9 cellular contexts compared by ENCODE assay signal in the genomic region with DNA sequence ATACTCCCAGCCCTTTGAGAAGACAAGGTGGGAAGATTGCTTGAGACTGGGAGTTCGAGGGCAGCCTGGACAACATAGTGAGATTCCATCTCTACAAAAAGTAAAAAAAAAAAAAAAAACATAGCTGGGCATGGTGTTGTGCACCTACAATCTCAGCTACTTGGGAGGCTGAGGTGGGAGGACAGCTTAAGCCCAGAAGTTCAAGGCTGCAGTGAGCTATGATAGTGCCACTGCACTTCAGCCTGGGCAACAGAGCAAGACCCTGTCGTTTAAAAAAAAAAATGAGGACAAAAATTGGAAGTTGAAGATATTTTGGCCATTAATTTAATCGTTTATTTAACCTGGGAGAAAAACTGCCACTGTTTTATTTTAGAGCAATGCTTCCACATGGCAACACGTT. TPM values are rescaled to one million over a fixed set of nuclear protein-coding genes. Genes with fewer than 3 reads are reported as not detected.
A peak's percentile ranks its signal among the peaks of the same experiment; 100 is the strongest.
DNase-seq lines count a peak whose midpoint lies in the region; ATAC-seq, FAIRE-seq and TF ChIP-seq lines count a peak whose summit lies in the region.
"Had no signal": no experiment of that assay in that cellular context is flagged by ENCODE, and none has a peak within 500 bp of the region (broad histone marks: within the 10 kb centered on the region; RNA-seq: fewer than 3 reads in every experiment).

No MANE protein-coding gene starts in this region.

- no peak overlapping the region for H3K23ac ChIP-seq in mesendoderm (ENCODE audit: low read length)

- H3K27me3 Mint-ChIP-seq in MCF 10A (ENCODE audit: insufficient read depth, unreplicated experiment): no peaks in the 10 kb centered on the region

- H3K36me3 Mint-ChIP-seq in MCF 10A (ENCODE audit: insufficient read depth, unreplicated experiment): peaks cover 27% of the 10 kb centered on the region

- H3K9me3 Mint-ChIP-seq in MCF 10A (ENCODE audit: unreplicated experiment): no peaks in the 10 kb centered on the region

- no peak for TF ChIP-seq POLR2A in A549 (IDR thresholded peaks at IDR 0.05; ENCODE audit: low read length)

- intact Hi-C loops in MCF 10A (cut with micrococcal nuclease): no loop called here

- H3K4me3 Mint-ChIP-seq in MCF 10A (ENCODE audit: unreplicated experiment): peak overlapping the region; percentile 81

- peaks cover 44% of the 10 kb centered on the region for H3K4me1 Mint-ChIP-seq in MCF 10A (ENCODE audit: insufficient read depth, unreplicated experiment)

- H2BK15ac ChIP-seq in mesendoderm (replicated peaks; ENCODE audit: low read depth): no peak overlapping the region

- no peak overlapping the region for H2BK5ac ChIP-seq in mesendoderm (ENCODE audit: low read length)

- H3K9me3 ChIP-seq in A549: no peaks in the 10 kb centered on the region

- H3K18ac ChIP-seq in mesendoderm (ENCODE audit: low read length): no peak overlapping the region

- BruUV-seq in MCF 10A (replicated peaks; lab: Mats Ljungman, UMichigan): no TSS peak

- H3K79me1 ChIP-seq in mesendoderm (ENCODE audit: low read length): peaks cover 26% of the 10 kb centered on the region

- TF ChIP-seq RAD21 in A549 (conservative IDR thresholded peaks at IDR 0.05 in 1 of 2, IDR thresholded peaks at IDR 0.05 in 1 of 2): no peak

- POLR2A ChIA-PET in A549 (lab: Yijun Ruan, JAX): interaction anchor here (1.4 kb wide), 1 partner anchor 9 kb away, joined by 5 read pairs; no protein-coding TSS in a partner anchor
- POLR2A ChIA-PET in MCF 10A (lab: Yijun Ruan, JAX): interaction anchor here (0.6 to 8.3 kb wide), 13 partner anchors 9 to 380 kb away, joined by 3 to 97 read pairs (median 4); partner anchors contain the start of genes CFAP298, EVA1C and PAXBP1

- H2AK5ac ChIP-seq in mesendoderm (ENCODE audit: low read length): no peak overlapping the region

- no peak for FAIRE-seq in A549 (lab: Jason Lieb, UNC)

- H3K27ac ChIP-seq in A549 (peak overlapping the region; percentile 75 to 97), HL-60 (replicated peaks) (peak overlapping the region; percentile 84), mesendoderm (ENCODE audit: low read depth, low read length) (no peak overlapping the region)

- H3K4me3 ChIP-seq in A549 (peak overlapping the region; percentile 100), HL-60 (replicated peaks; ENCODE audit: insufficient read depth, low read length) (peak overlapping the region; percentile 100), mesendoderm (ENCODE audit: low read length) (peak overlapping the region; percentile 98)

- H3K4ac ChIP-seq in mesendoderm (ENCODE audit: low read depth, low read length): no peak overlapping the region

- no peak for ATAC-seq in A549
- no peak for ATAC-seq in HG02571 (IDR thresholded peaks at IDR 0.05; ENCODE audit: unreplicated experiment)
- no peak for ATAC-seq in HG03469 (IDR thresholded peaks at IDR 0.05; ENCODE audit: unreplicated experiment)

- no peak overlapping the region for H2BK120ac ChIP-seq in mesendoderm (ENCODE audit: low read depth, low read length)

- H3K4me1 ChIP-seq in A549 (peaks cover 37% of the 10 kb centered on the region), mesendoderm (ENCODE audit: control insufficient read depth, low read depth, low read length) (no peaks in the 10 kb centered on the region)

- CTCF ChIA-PET in A549 (lab: Yijun Ruan, JAX) (interaction anchor here (0.6 to 1.2 kb wide), 6 partner anchors 10 to 1255 kb away, joined by 3 to 8 read pairs (median 3); no protein-coding TSS in a partner anchor), MCF 10A (lab: Yijun Ruan, JAX) (interaction anchor here (0.6 to 2.5 kb wide), 13 partner anchors 11 to 210 kb away, joined by 3 to 16 read pairs (median 4); partner anchors contain the start of gene EVA1C)

- H3K4me2 ChIP-seq in A549 (peak overlapping the region; percentile 95), mesendoderm (ENCODE audit: low read length) (peak overlapping the region; percentile 97)

- H3K27ac Mint-ChIP-seq in MCF 10A (ENCODE audit: low read depth, unreplicated experiment): peak overlapping the region; percentile 63

- H3K9ac ChIP-seq in mesendoderm (ENCODE audit: low read length): peak overlapping the region; percentile 90

- H3K56ac ChIP-seq in mesendoderm (ENCODE audit: low read length): no peak overlapping the region

- TF ChIP-seq CTCF in A549 (IDR thresholded peaks at IDR 0.05) (no peak), HL-60 (IDR thresholded peaks at IDR 0.05; ENCODE audit: insufficient read depth, low read length) (no peak), MCF 10A (IDR thresholded peaks at IDR 0.05; ENCODE audit: unreplicated experiment) (no peak)

- H4K8ac ChIP-seq in mesendoderm (ENCODE audit: low read depth, low read length): no peak overlapping the region

- no peak overlapping the region for H4K5ac ChIP-seq in mesendoderm (ENCODE audit: low read length)

- 19% methylated on average over 4 of the region's 4 CpGs for WGBS in A549 (ENCODE audit: missing lambda C conversion rate)
- WGBS in mesendoderm (ENCODE audit: extremely low coverage, insufficient coverage, low lambda C conversion rate): no CpG with 5 or more reads among the region's 4 CpGs

- peaks cover 3% of the 10 kb centered on the region for H3K36me3 ChIP-seq in mesendoderm (ENCODE audit: control insufficient read depth, insufficient read depth, low read length)

- no peak for TF ChIP-seq EP300 in A549 (IDR thresholded peaks at IDR 0.05)

- H3K27me3 ChIP-seq in HL-60 (ENCODE audit: insufficient read depth, poor library complexity, severe bottlenecking) (no peaks in the 10 kb centered on the region), mesendoderm (ENCODE audit: insufficient read depth, low read length, poor library complexity) (peaks cover 3% of the 10 kb centered on the region)

- peaks cover 46% of the 10 kb centered on the region for H3K79me2 ChIP-seq in mesendoderm (ENCODE audit: control insufficient read depth, insufficient read depth, low read length)

- no peak for DNase-seq in A549 (ENCODE audit: low read depth in 1 of 2, low spot score in 1 of 2)
- DNase-seq in HL-60 (ENCODE audit: low read depth in 1 of 2, low spot score in 1 of 2): no peak
- DNase-seq in MCF 10A (ENCODE audit: unreplicated experiment): no peak
- no peak for DNase-seq in mesendoderm
- no peak for DNase-seq in activated CD4-positive, CD25-positive, alpha-beta regulatory T cell (lab: John Stamatoyannopoulos, UW)
- no peak for DNase-seq in stimulated activated CD4-positive, alpha-beta T cell treated with anti-CD3 and anti-CD28 coated beads, Interleukin-2, amount 100 ng/mL, for 24 hours
- DNase-seq: GDM1 had no signal

TF ChIP-seq in A549, 52 proteins besides CTCF, POLR2A, EP300 and RAD21 (continues in another document):
- TF ChIP-seq ZNF302 (CRISPR knock-in tag; IDR thresholded peaks at IDR 0.05) (no peak), NFE2L2 (conservative IDR thresholded peaks at IDR 0.05; ENCODE audit: low read length) (no peak), BCL3 (IDR thresholded peaks at IDR 0.05) (no peak), RCOR1 (IDR thresholded peaks at IDR 0.05; ENCODE audit: low read depth, low read length) (no peak), PHF8 (IDR thresholded peaks at IDR 0.05; ENCODE audit: borderline replicate concordance, low read depth) (no peak), KDM1A (IDR thresholded peaks at IDR 0.05; ENCODE audit: low read depth) (no peak), HOXB13 (CRISPR knock-in tag; IDR thresholded peaks at IDR 0.05; ENCODE audit: low read depth) (no peak), ZSCAN20 (CRISPR knock-in tag; IDR thresholded peaks at IDR 0.05) (no peak), RNF2 (IDR thresholded peaks at IDR 0.05; ENCODE audit: borderline replicate concordance, low read depth) (no peak), CEBPB (IDR thresholded peaks at IDR 0.05) (no peak), EHMT2 (IDR thresholded peaks at IDR 0.05; ENCODE audit: low read depth) (no peak), CBX8 (IDR thresholded peaks at IDR 0.05) (no peak)
- TF ChIP-seq, protein P1, sequence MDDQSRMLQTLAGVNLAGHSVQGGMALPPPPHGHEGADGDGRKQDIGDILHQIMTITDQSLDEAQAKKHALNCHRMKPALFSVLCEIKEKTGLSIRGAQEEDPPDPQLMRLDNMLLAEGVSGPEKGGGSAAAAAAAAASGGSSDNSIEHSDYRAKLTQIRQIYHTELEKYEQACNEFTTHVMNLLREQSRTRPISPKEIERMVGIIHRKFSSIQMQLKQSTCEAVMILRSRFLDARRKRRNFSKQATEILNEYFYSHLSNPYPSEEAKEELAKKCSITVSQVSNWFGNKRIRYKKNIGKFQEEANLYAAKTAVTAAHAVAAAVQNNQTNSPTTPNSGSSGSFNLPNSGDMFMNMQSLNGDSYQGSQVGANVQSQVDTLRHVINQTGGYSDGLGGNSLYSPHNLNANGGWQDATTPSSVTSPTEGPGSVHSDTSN (IDR thresholded peaks at IDR 0.05): no peak
- TF ChIP-seq, protein P2, sequence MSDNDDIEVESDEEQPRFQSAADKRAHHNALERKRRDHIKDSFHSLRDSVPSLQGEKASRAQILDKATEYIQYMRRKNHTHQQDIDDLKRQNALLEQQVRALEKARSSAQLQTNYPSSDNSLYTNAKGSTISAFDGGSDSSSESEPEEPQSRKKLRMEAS (IDR thresholded peaks at IDR 0.05): no peak

RNA-seq across cellular contexts. Expression of gene URB1, which starts 1.1 kb away (rescaled TPM):
- polyA plus RNA-seq in A549 (2011; rRNA removed) (8.7 and 9.0 TPM in 2 replicates), A549 (2017; fragmentation: RNase III; extraction: RNeasy Plus Mini Kit Qiagen cat#74134 plus additional on column Dnase treatment) (9.5 to 10.3 TPM (median 10.1 TPM) in 3 replicates)
- 4.8 and 6.7 TPM in 2 replicates for polyA plus RNA-seq in A549 (2012; cell fraction: cytosol; rRNA removed)
- polyA plus RNA-seq in A549 (2012; cell fraction: nucleus; rRNA removed): 14.2 and 16.0 TPM in 2 replicates
- polyA minus RNA-seq in A549 (2011; rRNA and poly(A)+ RNA removed): 21.2 and 22.7 TPM in 2 replicates
- total RNA-seq in MCF 10A (2022): 32.3 and 43.5 TPM in 2 replicates
- polyA plus RNA-seq in mesendoderm (2013, experiment 1 of 2): 7.0 TPM
- 6.7 TPM for polyA plus RNA-seq in mesendoderm (2013, experiment 2 of 2)

RNA-seq across cellular contexts. Expression of gene EVA1C, which starts 20.8 kb away (rescaled TPM):
- polyA plus RNA-seq in A549 (2011; rRNA removed) (41.1 and 45.5 TPM in 2 replicates), A549 (2017; fragmentation: RNase III; extraction: RNeasy Plus Mini Kit Qiagen cat#74134 plus additional on column Dnase treatment) (42.3 to 50.4 TPM (median 48.0 TPM) in 3 replicates)
- 14.5 and 15.7 TPM in 2 replicates for polyA plus RNA-seq in A549 (2012; cell fraction: cytosol; rRNA removed)
- polyA plus RNA-seq in A549 (2012; cell fraction: nucleus; rRNA removed): 13.0 and 15.6 TPM in 2 replicates
- 22.8 and 29.4 TPM in 2 replicates for polyA minus RNA-seq in A549 (2011; rRNA and poly(A)+ RNA removed)
- 16.8 and 22.2 TPM in 2 replicates for total RNA-seq in MCF 10A (2022)
- 0.60 TPM for polyA plus RNA-seq in mesendoderm (2013, experiment 1 of 2)
- 0.80 TPM for polyA plus RNA-seq in mesendoderm (2013, experiment 2 of 2)
